Comparison of ENCODE assay signal across 21 cellular contexts in genomic region chr19:47221080-47221841, GRCh38.
"Had no signal": no experiment of that assay in that cellular context is flagged by ENCODE, and none has a peak within 500 bp of the region (broad histone marks: within the 10 kb centered on the region; RNA-seq: fewer than 3 reads in every experiment).

No MANE protein-coding gene starts in this region.

- H3K4me2 ChIP-seq: hepatocyte had no signal

- H2AFZ ChIP-seq: hepatocyte had no signal

- H3K36me3 ChIP-seq: ovary had no signal

- FAIRE-seq: colon, endothelial cell of umbilical vein, kidney, small intestine had no signal

- H3K27me3 ChIP-seq: foreskin keratinocyte, hepatocyte, ovary, right atrium auricular region had no signal

- H3K4me1 ChIP-seq: foreskin keratinocyte had no signal

- H3K27ac Mint-ChIP-seq: endodermal cell, memory B cell, naive B cell had no signal

- H3K4me3 Mint-ChIP-seq: endodermal cell, memory B cell, naive B cell had no signal

- H3K4me3 ChIP-seq: hepatocyte, left ventricle myocardium inferior, lower lobe of right lung, ovary, right atrium auricular region had no signal

- H3K9me3 Mint-ChIP-seq: endodermal cell, memory B cell, naive B cell had no signal

- H3K9me3 ChIP-seq: left ventricle myocardium inferior, lower lobe of right lung, ovary, right atrium auricular region had no signal

- ATAC-seq: foreskin keratinocyte, left cardiac atrium, lower lobe of right lung had no signal

- H3K36me3 Mint-ChIP-seq: memory B cell, naive B cell had no signal

- H3K27ac ChIP-seq: foreskin keratinocyte, hepatocyte, left ventricle myocardium inferior, lower lobe of right lung, ovary, right atrium auricular region had no signal

- H3K27me3 Mint-ChIP-seq: memory B cell, naive B cell had no signal

- DNase-seq: effector CD4-positive, alpha-beta T cell; endodermal cell; erythroblast; foreskin keratinocyte; head of caudate nucleus; kidney; left cardiac atrium; left ventricle myocardium inferior; lower lobe of right lung; midbrain; naive B cell; ovary; small intestine; stimulated activated CD4-positive, alpha-beta T cell treated with anti-CD3 and anti-CD28 coated beads, Interleukin-12 subunit alpha, Interleukin-12 subunit beta, amount 100 ng/mL, for 4 hours; stimulated activated naive CD4-positive, alpha-beta T cell treated with Interleukin-2 at 50 U/mL for 16 hours; trophoblast cell had no signal
